Comparison of ENCODE assay signal across 12 cellular contexts in genomic region chr11:35211952-35212351, GRCh38.
A peak's percentile ranks its signal among the peaks of the same experiment; 100 is the strongest.
DNase-seq lines count a peak whose midpoint lies in the region; ATAC-seq and TF ChIP-seq lines count a peak whose summit lies in the region.
"Had no signal": no experiment of that assay in that cellular context is flagged by ENCODE, and none has a peak within 500 bp of the region (broad histone marks: within the 10 kb centered on the region; RNA-seq: fewer than 3 reads in every experiment).

No MANE protein-coding gene starts in this region.

- peak overlapping the region; percentile 46 for H3K27ac ChIP-seq in RWPE2 (ENCODE audit: poor library complexity, severe bottlenecking)
- H3K27ac ChIP-seq in gastroesophageal sphincter, result peak overlapping the region in 2 of 4 donors; percentile 38 to 67
- H3K27ac ChIP-seq in uterus, result peak overlapping the region in 1 of 2 donors; percentile 56
- H3K27ac ChIP-seq: prostate gland had no signal

- H3K9me3 ChIP-seq in RWPE2 (ENCODE audit: severe bottlenecking), result no peaks in the 10 kb centered on the region
- no peaks in the 10 kb centered on the region for H3K9me3 ChIP-seq in gastroesophageal sphincter
- H3K9me3 ChIP-seq in uterus, result no peaks in the 10 kb centered on the region
- H3K9me3 ChIP-seq: prostate gland had no signal

- peaks cover 48 to 80% of the 10 kb centered on the region in 2 donors for H3K4me1 Mint-ChIP-seq in stimulated activated naive B cell treated with anti-CD40 and anti-IgM and Interleukin-4, amounts not matched to agents 10 μg/mL and 1 μg/mL and 100 μg/mL, for 72 hours

- H3K27ac Mint-ChIP-seq in stimulated activated naive B cell treated with anti-CD40 and anti-IgM and Interleukin-4, amounts not matched to agents 10 μg/mL and 1 μg/mL and 100 μg/mL, for 72 hours, result peak overlapping the region; percentile 90

- intact Hi-C loops in uterus (cut with DNase I; ENCODE audit: low total_unique reads), result no loop called here

- TF ChIP-seq CTCF in RWPE2 (IDR thresholded peaks at IDR 0.05; ENCODE audit: poor library complexity, severe bottlenecking), result no peak
- no peak for TF ChIP-seq CTCF in gastroesophageal sphincter (IDR thresholded peaks at IDR 0.05)
- no peak for TF ChIP-seq CTCF in uterus (IDR thresholded peaks at IDR 0.05)

- in situ Hi-C loops in KBM-7 (cut with MboI; ENCODE audit: low pct_unique_long_range_greater_than_20kb, low sequenced_read_pairs), result no loop called here

- no peak overlapping the region for H3K4me3 ChIP-seq in RWPE2 (ENCODE audit: severe bottlenecking)
- no peak overlapping the region for H3K4me3 ChIP-seq in gastroesophageal sphincter
- no peak overlapping the region for H3K4me3 ChIP-seq in uterus
- H3K4me3 ChIP-seq: prostate gland had no signal

- no peaks in the 10 kb centered on the region for H3K27me3 ChIP-seq in RWPE2 (ENCODE audit: insufficient read depth, poor library complexity, severe bottlenecking)
- no peaks in the 10 kb centered on the region for H3K27me3 ChIP-seq in gastroesophageal sphincter
- H3K27me3 ChIP-seq in uterus, result no peaks in the 10 kb centered on the region

- WGBS in gastroesophageal sphincter (ENCODE audit: low coverage in 1 of 2), 2 donors, result 61 to 80% methylated on average over 3 of the region's 3 CpGs

- DNase-seq in KBM-7, result peak; percentile 69
- DNase-seq in RWPE2 (ENCODE audit: low spot score), result no peak
- DNase-seq in stimulated activated naive B cell treated with anti-CD40 and anti-IgM and Interleukin-4, amounts not matched to agents 10 μg/mL and 1 μg/mL and 100 μg/mL, for 72 hours, result no peak
- DNase-seq in SK-N-DZ (ENCODE audit: low spot score), result no peak
- no peak for DNase-seq in uterus
- DNase-seq in activated CD8-positive, alpha-beta memory T cell treated with anti-CD3 and anti-CD28 coated beads for 24 hours, result no peak
- DNase-seq: DMS 273 treated with DMSO at 0.1 percent for 48 hours, mammary epithelial cell, NCI-H69, T-helper 1 cell had no signal

- TF ChIP-seq POLR2A in gastroesophageal sphincter (IDR thresholded peaks at IDR 0.05), result no peak
- TF ChIP-seq POLR2A in uterus (IDR thresholded peaks at IDR 0.05), result no peak

- peaks cover 5 to 6% of the 10 kb centered on the region in 2 donors for H3K9me3 Mint-ChIP-seq in stimulated activated naive B cell treated with anti-CD40 and anti-IgM and Interleukin-4, amounts not matched to agents 10 μg/mL and 1 μg/mL and 100 μg/mL, for 72 hours

- no peak for TF ChIP-seq EP300 in gastroesophageal sphincter (IDR thresholded peaks at IDR 0.05)

- peaks cover 100% of the 10 kb centered on the region for H3K36me3 ChIP-seq in RWPE2 (ENCODE audit: low read depth)
- H3K36me3 ChIP-seq in gastroesophageal sphincter, result peaks cover 0 to 60% of the 10 kb centered on the region in 2 donors
- no peaks in the 10 kb centered on the region for H3K36me3 ChIP-seq in uterus
- H3K36me3 ChIP-seq: prostate gland had no signal

- H3K4me3 Mint-ChIP-seq in stimulated activated naive B cell treated with anti-CD40 and anti-IgM and Interleukin-4, amounts not matched to agents 10 μg/mL and 1 μg/mL and 100 μg/mL, for 72 hours, result peak overlapping the region; percentile 48 to 66

- no peak for ATAC-seq in RWPE2 (ENCODE audit: low read depth)
- ATAC-seq in gastroesophageal sphincter, result peak; percentile 36
- peak; percentile 74 to 76 for ATAC-seq in stimulated activated naive B cell treated with anti-CD40 and anti-IgM and Interleukin-4, amounts not matched to agents 10 μg/mL and 1 μg/mL and 100 μg/mL, for 72 hours (replicated peaks)

- H3K27me3 Mint-ChIP-seq in stimulated activated naive B cell treated with anti-CD40 and anti-IgM and Interleukin-4, amounts not matched to agents 10 μg/mL and 1 μg/mL and 100 μg/mL, for 72 hours, result no peaks in the 10 kb centered on the region

- H3K4me1 ChIP-seq in RWPE2 (ENCODE audit: insufficient read depth, poor library complexity, severe bottlenecking) (peaks cover 16% of the 10 kb centered on the region), gastroesophageal sphincter (peaks cover 0 to 36% (median 2%) of the 10 kb centered on the region in 3 donors), uterus (no peaks in the 10 kb centered on the region)
- H3K4me1 ChIP-seq: prostate gland had no signal

- H3K36me3 Mint-ChIP-seq in stimulated activated naive B cell treated with anti-CD40 and anti-IgM and Interleukin-4, amounts not matched to agents 10 μg/mL and 1 μg/mL and 100 μg/mL, for 72 hours, result peaks cover 67 to 82% of the 10 kb centered on the region in 2 donors
